1 cellular context compared by ENCODE assay signal in genomic region chr2:227406177-227407031, GRCh38.
A peak's percentile ranks its signal among the peaks of the same experiment; 100 is the strongest.
TF ChIP-seq lines count a peak whose summit lies in the region.

No MANE protein-coding gene starts in this region.

TF ChIP-seq in endothelial cell of umbilical vein, 7 proteins besides CTCF, POLR2A, EP300 and RAD21:
- peak; percentile 66 for TF ChIP-seq POLR2AphosphoS5 (IDR thresholded peaks at IDR 0.05; ENCODE audit: insufficient read depth, low read depth, low read length)
- TF ChIP-seq MYC (IDR thresholded peaks at IDR 0.05; ENCODE audit: low read depth, low read length) = no peak
- no peak for TF ChIP-seq EZH2 (IDR thresholded peaks at IDR 0.05; ENCODE audit: borderline replicate concordance, low read depth, low read length, severe bottlenecking)
- peak; percentile 57 for TF ChIP-seq FOS (IDR thresholded peaks at IDR 0.05; ENCODE audit: borderline replicate concordance, insufficient read depth, low read length)
- TF ChIP-seq JUN (IDR thresholded peaks at IDR 0.05; ENCODE audit: borderline replicate concordance, insufficient read depth, insufficient read length, low read depth) = peak; percentile 72
- no peak for TF ChIP-seq MAX (IDR thresholded peaks at IDR 0.05; ENCODE audit: insufficient read depth, insufficient read length)
- peak; percentile 59 for TF ChIP-seq GATA2 (IDR thresholded peaks at IDR 0.05; ENCODE audit: insufficient read depth, insufficient read length, low read depth, low read length)
TF ChIP-seq in endothelial cell of umbilical vein: peak in this region for 4.
